8 cellular contexts compared by ENCODE assay signal in the genomic region with DNA sequence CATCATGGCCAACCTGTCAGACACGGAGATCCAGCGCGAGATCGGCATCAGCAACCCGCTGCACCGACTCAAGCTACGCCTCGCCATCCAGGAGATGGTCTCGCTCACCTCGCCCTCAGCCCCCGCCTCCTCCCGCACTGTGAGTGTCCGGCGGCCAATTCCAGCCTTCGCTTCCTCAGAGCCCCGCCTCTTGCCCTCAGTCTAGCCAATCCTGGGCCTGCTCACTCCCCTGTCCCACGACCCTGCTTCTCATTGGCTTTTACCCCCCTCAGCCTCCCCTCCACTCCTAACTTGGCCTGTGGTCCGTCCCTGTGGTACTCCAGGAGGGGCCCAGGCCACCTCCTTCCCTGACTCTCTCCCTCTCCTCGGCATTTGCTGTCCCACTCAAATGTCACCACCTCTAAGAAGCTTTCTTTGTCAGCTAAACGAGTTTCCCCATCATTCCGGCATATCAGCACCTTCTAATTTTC. TPM values are rescaled to one million over a fixed set of nuclear protein-coding genes. Genes with fewer than 3 reads are reported as not detected.
DNase-seq lines count a peak whose midpoint lies in the region; ATAC-seq and TF ChIP-seq lines count a peak whose summit lies in the region.

No MANE protein-coding gene starts in this region.

- no peaks in the 10 kb centered on the region for H3K36me3 Mint-ChIP-seq in CD8-positive, alpha-beta memory T cell
- no peaks in the 10 kb centered on the region for H3K36me3 Mint-ChIP-seq in HFFc6 (ENCODE audit: low read depth)
- no peaks in the 10 kb centered on the region for H3K36me3 Mint-ChIP-seq in activated naive CD8-positive, alpha-beta T cell treated with anti-CD3 and anti-CD28 coated beads, Interleukin-2, amount 10 ng/mL, durations not matched to agents 7 days and 5 days
- peaks cover under 1% of the 10 kb centered on the region for H3K36me3 Mint-ChIP-seq in glutamatergic neuron (ENCODE audit: unreplicated experiment)

- peak; percentile 94 for ATAC-seq in activated naive CD8-positive, alpha-beta T cell treated with anti-CD3 and anti-CD28 coated beads, Interleukin-2, amount 10 ng/mL, durations not matched to agents 7 days and 5 days (ENCODE audit: low read depth)
- ATAC-seq in GM21390 (IDR thresholded peaks at IDR 0.05; ENCODE audit: unreplicated experiment), result no peak

- 2 to 3% methylated on average over 21 of the region's 21 CpGs for WGBS in tibial nerve, 2 donors

- H3K4me3 Mint-ChIP-seq in CD8-positive, alpha-beta memory T cell, result peak overlapping the region in 6 of 7 donors; percentile 6 to 78 (median 62)
- peak overlapping the region; percentile 95 for H3K4me3 Mint-ChIP-seq in HFFc6
- H3K4me3 Mint-ChIP-seq in activated naive CD8-positive, alpha-beta T cell treated with anti-CD3 and anti-CD28 coated beads, Interleukin-2, amount 10 ng/mL, durations not matched to agents 7 days and 5 days, result peak overlapping the region; percentile 88
- H3K4me3 Mint-ChIP-seq in glutamatergic neuron (ENCODE audit: unreplicated experiment), result peak overlapping the region; percentile 89

- H3K4me3 ChIP-seq in CD8-positive, alpha-beta memory T cell (ENCODE audit: low read length), result no peak overlapping the region
- H3K4me3 ChIP-seq in OCI-LY7 (ENCODE audit: low read depth, low read length, poor library complexity, severe bottlenecking) (peak overlapping the region; percentile 43), tibial nerve (peak overlapping the region in 3 of 4 donors; percentile 37 to 53 (median 44))

- BruUV-seq in OCI-LY7 (replicated peaks; lab: Mats Ljungman, UMichigan), result no TSS peak

- POLR2A ChIA-PET in CD8-positive, alpha-beta memory T cell (lab: Charles Lee), result no interaction called here
- POLR2A ChIA-PET in OCI-LY7 (lab: Charles Lee), result no interaction called here
- POLR2A ChIA-PET in activated naive CD8-positive, alpha-beta T cell treated with anti-CD3 and anti-CD28 coated beads, Interleukin-2, amount 10 ng/mL, durations not matched to agents 7 days and 5 days (lab: Charles Lee), result interaction anchor here (0.9 kb wide), 2 partner anchors 9 to 856 kb away, joined by 3 read pairs; no protein-coding TSS in a partner anchor

- TF ChIP-seq CTCF in HFFc6 (IDR thresholded peaks at IDR 0.05) (no peak), OCI-LY7 (conservative IDR thresholded peaks at IDR 0.05; ENCODE audit: low read length) (no peak), glutamatergic neuron (IDR thresholded peaks at IDR 0.05; ENCODE audit: partially characterized antibody, unreplicated experiment) (no peak), tibial nerve (IDR thresholded peaks at IDR 0.05) (no peak)

- H3K9me3 Mint-ChIP-seq in CD8-positive, alpha-beta memory T cell, result no peaks in the 10 kb centered on the region
- H3K9me3 Mint-ChIP-seq in HFFc6 (no peaks in the 10 kb centered on the region), glutamatergic neuron (ENCODE audit: unreplicated experiment) (peaks cover 16% of the 10 kb centered on the region)
- H3K9me3 Mint-ChIP-seq in activated naive CD8-positive, alpha-beta T cell treated with anti-CD3 and anti-CD28 coated beads, Interleukin-2, amount 10 ng/mL, durations not matched to agents 7 days and 5 days, result no peaks in the 10 kb centered on the region

- DNase-seq in CD8-positive, alpha-beta memory T cell, result peak in 4 of 5 donors; percentile 19 to 60 (median 30)
- DNase-seq in HFFc6, result peak; percentile 85
- DNase-seq in OCI-LY7 (ENCODE audit: low spot score), result peak; percentile 80
- peak; percentile 76 for DNase-seq in activated naive CD8-positive, alpha-beta T cell treated with anti-CD3 and anti-CD28 coated beads, Interleukin-2, amount 10 ng/mL, durations not matched to agents 7 days and 5 days
- peak; percentile 97 for DNase-seq in glutamatergic neuron
- DNase-seq in occipital lobe (lab: John Stamatoyannopoulos, UW), result peak; percentile 84
- peak in 1 of 2 donors; percentile 70 for DNase-seq in tibial nerve (ENCODE audit: low spot score in 2 of 2)

- no peaks in the 10 kb centered on the region for H3K36me3 ChIP-seq in CD8-positive, alpha-beta memory T cell (ENCODE audit: insufficient read depth, low read length)
- H3K36me3 ChIP-seq in OCI-LY7 (ENCODE audit: insufficient read depth, low read length) (no peaks in the 10 kb centered on the region), tibial nerve (no peaks in the 10 kb centered on the region)

- TF ChIP-seq POLR2A in tibial nerve (IDR thresholded peaks at IDR 0.05), result no peak

- H3K27me3 Mint-ChIP-seq in CD8-positive, alpha-beta memory T cell, result peaks cover 20 to 33% of the 10 kb centered on the region in 2 donors
- H3K27me3 Mint-ChIP-seq in HFFc6 (ENCODE audit: insufficient read depth) (peaks cover 4% of the 10 kb centered on the region), glutamatergic neuron (ENCODE audit: unreplicated experiment) (peaks cover 19% of the 10 kb centered on the region)
- H3K27me3 Mint-ChIP-seq in activated naive CD8-positive, alpha-beta T cell treated with anti-CD3 and anti-CD28 coated beads, Interleukin-2, amount 10 ng/mL, durations not matched to agents 7 days and 5 days, result peaks cover 26% of the 10 kb centered on the region

- no peaks in the 10 kb centered on the region for H3K9me3 ChIP-seq in CD8-positive, alpha-beta memory T cell (ENCODE audit: low read length)
- H3K9me3 ChIP-seq in OCI-LY7 (ENCODE audit: low read length) (no peaks in the 10 kb centered on the region), tibial nerve (no peaks in the 10 kb centered on the region)

- no peak overlapping the region for H3K27ac ChIP-seq in CD8-positive, alpha-beta memory T cell (ENCODE audit: low read depth, low read length)
- H3K27ac ChIP-seq in OCI-LY7 (ENCODE audit: low read depth, low read length, poor library complexity, severe bottlenecking), result no peak overlapping the region
- H3K27ac ChIP-seq in tibial nerve, result no peak overlapping the region

- H2AFZ ChIP-seq in OCI-LY7 (ENCODE audit: low read length), result peak overlapping the region; percentile 2; the same call in 1 of the 2 replicates

- intact Hi-C loops in OCI-LY7 (cut with micrococcal nuclease; ENCODE audit: unreplicated experiment), result no loop called here

- H3K9me2 ChIP-seq in OCI-LY7 (ENCODE audit: insufficient read depth, low read length), result no peaks in the 10 kb centered on the region

- no peaks in the 10 kb centered on the region for H3K79me2 ChIP-seq in OCI-LY7 (ENCODE audit: insufficient read depth, low read depth, low read length)

- no peaks in the 10 kb centered on the region for H4K20me1 ChIP-seq in OCI-LY7 (ENCODE audit: insufficient read depth, low read length)

- H3K27ac Mint-ChIP-seq in CD8-positive, alpha-beta memory T cell, result peak overlapping the region in 2 of 8 donors; percentile 8 to 43
- H3K27ac Mint-ChIP-seq in HFFc6 (peak overlapping the region; percentile 52), glutamatergic neuron (ENCODE audit: unreplicated experiment) (peak overlapping the region; percentile 79)
- peak overlapping the region; percentile 68 for H3K27ac Mint-ChIP-seq in activated naive CD8-positive, alpha-beta T cell treated with anti-CD3 and anti-CD28 coated beads, Interleukin-2, amount 10 ng/mL, durations not matched to agents 7 days and 5 days

- H3K4me1 Mint-ChIP-seq in CD8-positive, alpha-beta memory T cell, result peaks cover 16 to 18% (median 16%) of the 10 kb centered on the region in 3 donors
- peaks cover 30% of the 10 kb centered on the region for H3K4me1 Mint-ChIP-seq in HFFc6 (ENCODE audit: low read depth)
- H3K4me1 Mint-ChIP-seq in activated naive CD8-positive, alpha-beta T cell treated with anti-CD3 and anti-CD28 coated beads, Interleukin-2, amount 10 ng/mL, durations not matched to agents 7 days and 5 days, result peaks cover 17% of the 10 kb centered on the region
- peaks cover 21% of the 10 kb centered on the region for H3K4me1 Mint-ChIP-seq in glutamatergic neuron (ENCODE audit: low read depth, unreplicated experiment)

- H3K27me3 ChIP-seq in CD8-positive, alpha-beta memory T cell (ENCODE audit: insufficient read depth, low read length, poor library complexity, severe bottlenecking), result peaks cover 10% of the 10 kb centered on the region
- H3K27me3 ChIP-seq in tibial nerve, result peaks cover 0 to 26% of the 10 kb centered on the region in 2 donors

- TF ChIP-seq EP300 in tibial nerve (IDR thresholded peaks at IDR 0.05), result peak in 1 of 2 donors; percentile 22

- H3K4me1 ChIP-seq in CD8-positive, alpha-beta memory T cell (ENCODE audit: insufficient read depth, low read length), result peaks cover 10% of the 10 kb centered on the region
- H3K4me1 ChIP-seq in OCI-LY7 (ENCODE audit: insufficient read depth, low read length, poor library complexity, severe bottlenecking), result peaks cover 13% of the 10 kb centered on the region
- peaks cover 0 to 30% (median 12%) of the 10 kb centered on the region in 4 donors for H3K4me1 ChIP-seq in tibial nerve

- H3K4me2 ChIP-seq in OCI-LY7 (ENCODE audit: low read length), result peak overlapping the region; percentile 27

- CTCF ChIA-PET in CD8-positive, alpha-beta memory T cell (lab: Charles Lee), result interaction anchor here (5.1 kb wide), 1 partner anchor 45 kb away, joined by 39 read pairs; no protein-coding TSS in a partner anchor
- CTCF ChIA-PET in OCI-LY7 (lab: Charles Lee; ENCODE audit: unreplicated experiment), result interaction anchor here (0.6 kb wide), 1 partner anchor 1280 kb away, joined by 3 read pairs; no protein-coding TSS in a partner anchor

RNA-seq across cellular contexts. Expression of a gene that starts 12.3 kb away (rescaled TPM):
- total RNA-seq in CD8-positive, alpha-beta memory T cell, result not detected
- polyA plus RNA-seq in CD8-positive, alpha-beta memory T cell, result not detected
- not detected for total RNA-seq in HFFc6 (2021; fragmentation: NEBNext Ultra II Directional; extraction: Animal tissue kit (Norgen Biotek cat#: 25700))
- total RNA-seq in OCI-LY7 (2014; rRNA removed; shearing (Covaris generic)), result not detected in 2 replicates
- total RNA-seq in OCI-LY7 (2022) (not detected in 2 replicates), glutamatergic neuron (ENCODE audit: unreplicated experiment) (26.6 TPM), occipital lobe (0.47 TPM), tibial nerve (1 to 10 TPM in 3 of 4 donors, under 1 TPM in 1; 0.60 to 4.3 (median 2.6) TPM)
- total RNA-seq in activated naive CD8-positive, alpha-beta T cell treated with anti-CD3 and anti-CD28 coated beads, Interleukin-2, amount 10 ng/mL, durations not matched to agents 7 days and 5 days, result not detected

RNA-seq across cellular contexts. Expression of a gene that starts 14.7 kb away (rescaled TPM):
- not detected for total RNA-seq in CD8-positive, alpha-beta memory T cell
- polyA plus RNA-seq in CD8-positive, alpha-beta memory T cell, result not detected
- 10 to 100 TPM; 25.5 to 32.5 (median 30.5) TPM for total RNA-seq in HFFc6 (2021; fragmentation: NEBNext Ultra II Directional; extraction: Animal tissue kit (Norgen Biotek cat#: 25700))
- total RNA-seq in OCI-LY7 (2014; rRNA removed; shearing (Covaris generic)), result 11.6 and 20.9 TPM in 2 replicates
- total RNA-seq in OCI-LY7 (2022), result 36.2 and 44.2 TPM in 2 replicates
- under 1 TPM; 0.19 to 0.34 TPM for total RNA-seq in activated naive CD8-positive, alpha-beta T cell treated with anti-CD3 and anti-CD28 coated beads, Interleukin-2, amount 10 ng/mL, durations not matched to agents 7 days and 5 days
- total RNA-seq in glutamatergic neuron (ENCODE audit: unreplicated experiment), result 54.1 TPM
- 4.7 TPM for total RNA-seq in occipital lobe
- total RNA-seq in tibial nerve, result 10 to 100 TPM; 12.6 to 22.4 (median 16.7) TPM

RNA-seq across cellular contexts. Expression of a gene that starts 23.6 kb away (rescaled TPM):
- 1 to 10 TPM; 3.2 to 3.3 TPM for total RNA-seq in CD8-positive, alpha-beta memory T cell
- 0.56 TPM for polyA plus RNA-seq in CD8-positive, alpha-beta memory T cell
- 1 to 10 TPM; 1.9 to 2.4 (median 2.3) TPM for total RNA-seq in HFFc6 (2021; fragmentation: NEBNext Ultra II Directional; extraction: Animal tissue kit (Norgen Biotek cat#: 25700))
- 17.1 and 21.2 TPM in 2 replicates for total RNA-seq in OCI-LY7 (2014; rRNA removed; shearing (Covaris generic))
- 16.2 and 17.8 TPM in 2 replicates for total RNA-seq in OCI-LY7 (2022)
- total RNA-seq in activated naive CD8-positive, alpha-beta T cell treated with anti-CD3 and anti-CD28 coated beads, Interleukin-2, amount 10 ng/mL, durations not matched to agents 7 days and 5 days, result 1 to 10 TPM; 3.6 to 4.6 TPM
- 104 TPM for total RNA-seq in glutamatergic neuron (ENCODE audit: unreplicated experiment)
- 35.9 TPM for total RNA-seq in occipital lobe
- total RNA-seq in tibial nerve, result 1 to 10 TPM; 1.8 to 6.7 (median 3.5) TPM

RNA-seq across cellular contexts. Expression of a gene that starts 24.0 kb away (rescaled TPM):
- 1 to 10 TPM; 1.4 to 2.5 TPM for total RNA-seq in CD8-positive, alpha-beta memory T cell
- polyA plus RNA-seq in CD8-positive, alpha-beta memory T cell, result 3.1 TPM
- 1 to 10 TPM in 1 of 6 experiments, under 1 TPM in 5; 0.60 to 1.1 (median 0.71) TPM for total RNA-seq in HFFc6 (2021; fragmentation: NEBNext Ultra II Directional; extraction: Animal tissue kit (Norgen Biotek cat#: 25700))
- 5.9 and 8.3 TPM in 2 replicates for total RNA-seq in OCI-LY7 (2014; rRNA removed; shearing (Covaris generic))
- 2.5 and 4.4 TPM in 2 replicates for total RNA-seq in OCI-LY7 (2022)
- total RNA-seq in activated naive CD8-positive, alpha-beta T cell treated with anti-CD3 and anti-CD28 coated beads, Interleukin-2, amount 10 ng/mL, durations not matched to agents 7 days and 5 days, result 1 to 10 TPM; 1.3 to 1.7 TPM
- 3.2 TPM for total RNA-seq in glutamatergic neuron (ENCODE audit: unreplicated experiment)
- total RNA-seq in occipital lobe, result 0.47 TPM
- 1 to 10 TPM in 3 of 4 donors, not detected in 1; 1.0 to 7.8 (median 5.0) TPM for total RNA-seq in tibial nerve

RNA-seq across cellular contexts. Expression of a gene that starts 28.7 kb away (rescaled TPM):
- total RNA-seq in CD8-positive, alpha-beta memory T cell, result 1 to 10 TPM; 4.0 to 5.1 TPM
- 8.1 TPM for polyA plus RNA-seq in CD8-positive, alpha-beta memory T cell
- total RNA-seq in HFFc6 (2021; fragmentation: NEBNext Ultra II Directional; extraction: Animal tissue kit (Norgen Biotek cat#: 25700)), result 10 to 100 TPM in 4 of 6 experiments, 1 to 10 TPM in 2; 9.3 to 12.7 (median 10.2) TPM
- total RNA-seq in OCI-LY7 (2014; rRNA removed; shearing (Covaris generic)), result 5.5 and 14.7 TPM in 2 replicates
- 3.6 and 4.8 TPM in 2 replicates for total RNA-seq in OCI-LY7 (2022)
- total RNA-seq in activated naive CD8-positive, alpha-beta T cell treated with anti-CD3 and anti-CD28 coated beads, Interleukin-2, amount 10 ng/mL, durations not matched to agents 7 days and 5 days, result 10 to 100 TPM in 1 of 2 experiments, 1 to 10 TPM in 1; 8.9 to 10.1 TPM
- 32.6 TPM for total RNA-seq in glutamatergic neuron (ENCODE audit: unreplicated experiment)
- total RNA-seq in occipital lobe, result 28.7 TPM
- 10 to 100 TPM; 15.7 to 24.9 (median 19.6) TPM for total RNA-seq in tibial nerve
